ENCODE assay signal across 21 cellular contexts in the genomic region with DNA sequence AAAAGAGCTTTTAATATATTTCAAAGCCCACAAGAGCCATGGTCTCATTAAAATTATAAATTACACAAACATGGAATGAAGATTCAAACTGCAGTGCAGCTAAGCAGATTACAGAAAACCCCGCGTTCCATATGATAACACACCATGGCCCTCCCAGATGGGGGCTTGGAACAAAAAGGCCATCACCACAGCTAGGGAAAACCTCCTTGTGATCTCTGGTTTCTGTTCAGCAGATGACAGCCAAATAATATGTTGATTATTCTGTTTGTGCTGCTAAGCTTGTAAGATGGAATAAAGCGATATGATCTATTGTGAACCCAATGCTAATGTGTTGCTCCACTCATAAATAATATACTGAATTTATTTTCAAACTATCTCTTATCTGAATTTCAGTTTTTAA. TPM values are rescaled to one million over a fixed set of nuclear protein-coding genes. Genes with fewer than 3 reads are reported as not detected.
DNase-seq lines count a peak whose midpoint lies in the region; ATAC-seq and TF ChIP-seq lines count a peak whose summit lies in the region.
"Had no signal": no experiment of that assay in that cellular context is flagged by ENCODE, and none has a peak within 500 bp of the region (broad histone marks: within the 10 kb centered on the region; RNA-seq: fewer than 3 reads in every experiment).

No MANE protein-coding gene starts in this region.

- peaks cover 24% of the 10 kb centered on the region for H3K79me2 ChIP-seq in neural cell (replicated peaks; ENCODE audit: insufficient read depth, low read length)

- H3K4me1 ChIP-seq in effector memory CD4-positive, alpha-beta T cell (ENCODE audit: control insufficient read depth, insufficient read depth, low read length, poor library complexity, severe bottlenecking) = no peaks in the 10 kb centered on the region
- H3K4me1 ChIP-seq: A549; BLaER1 treated with 17β-estradiol and CSF1 and Interleukin-3, amounts not matched to agents 10 nM and 100 nM; SJCRH30 had no signal

- no peak for ATAC-seq in SK-N-SH treated with all-trans-retinoic acid at 6 μM for 48 hours
- ATAC-seq: A549; CD8-positive, alpha-beta T cell; Panc1 had no signal

- no peaks in the 10 kb centered on the region for H3K9me2 ChIP-seq in neural cell (ENCODE audit: insufficient read depth, low read length)

- peak; percentile 17 for DNase-seq in NCI-H2171 treated with DMSO at 0.1 percent for 48 hours (lab: John Stamatoyannopoulos, UW)
- DNase-seq in NCI-H2171 (lab: John Stamatoyannopoulos, UW) = no peak
- peak; percentile 10 for DNase-seq in NCI-H524 treated with DMSO at 0.1 percent for 48 hours (lab: John Stamatoyannopoulos, UW)
- DNase-seq in effector CD4-positive, alpha-beta T cell = no peak
- DNase-seq in effector memory CD4-positive, alpha-beta T cell = no peak
- DNase-seq in stimulated activated CD4-positive, alpha-beta T cell treated with anti-CD3 and anti-CD28 coated beads, Interleukin-2, amount 100 ng/mL, for 24 hours = no peak
- DNase-seq: Calu3; CD8-positive, alpha-beta T cell; DMS79 treated with DMSO at 0.1 percent for 48 hours; H7; IMR-90; NCI-H1417 treated with DMSO at 0.1 percent for 48 hours; NCI-H2029 treated with DMSO at 0.1 percent for 48 hours; SJCRH30; SW 1271 had no signal

- H3K9me3 ChIP-seq in neural cell (ENCODE audit: low read length) = no peaks in the 10 kb centered on the region
- H3K9me3 ChIP-seq in effector memory CD4-positive, alpha-beta T cell (ENCODE audit: control insufficient read depth, low read length) = no peaks in the 10 kb centered on the region
- H3K9me3 ChIP-seq: A549; BLaER1 treated with 17β-estradiol and CSF1 and Interleukin-3, amounts not matched to agents 10 nM and 100 nM; SJCRH30 had no signal

- TF ChIP-seq EP300 in neural cell (conservative IDR thresholded peaks at IDR 0.05; ENCODE audit: poor library complexity, severe bottlenecking) = peak; percentile 17

- no peak overlapping the region for H2AFZ ChIP-seq in neural cell (ENCODE audit: low read depth, low read length)

- H3K27me3 ChIP-seq in neural cell (ENCODE audit: insufficient read depth, low read depth, low read length) = no peaks in the 10 kb centered on the region
- H3K27me3 ChIP-seq in effector memory CD4-positive, alpha-beta T cell (replicated peaks; ENCODE audit: control insufficient read depth, insufficient read depth, low read length, poor library complexity, severe bottlenecking) = no peaks in the 10 kb centered on the region
- H3K27me3 ChIP-seq: BLaER1 treated with 17β-estradiol and CSF1 and Interleukin-3, amounts not matched to agents 10 nM and 100 nM; SJCRH30 had no signal

- H3F3A ChIP-seq in neural cell (ENCODE audit: insufficient read depth, low read length, poor library complexity, severe bottlenecking) = no peaks in the 10 kb centered on the region

- TF ChIP-seq CTCF in neural cell (IDR thresholded peaks at IDR 0.05; ENCODE audit: poor library complexity, severe bottlenecking) = no peak

- H3K27ac ChIP-seq in neural cell (ENCODE audit: low read length) = peak overlapping the region; percentile 16
- H3K27ac ChIP-seq in effector memory CD4-positive, alpha-beta T cell (ENCODE audit: insufficient read depth, low read length, poor library complexity, severe bottlenecking) = no peak overlapping the region
- H3K27ac ChIP-seq: A549; BLaER1 treated with 17β-estradiol and CSF1 and Interleukin-3, amounts not matched to agents 10 nM and 100 nM; HL-60; SJCRH30 had no signal

- no peak for TF ChIP-seq RAD21 in neural cell (conservative IDR thresholded peaks at IDR 0.05)

- no peaks in the 10 kb centered on the region for H4K20me1 ChIP-seq in neural cell (ENCODE audit: insufficient read depth)
- H4K20me1 ChIP-seq: BLaER1 treated with 17β-estradiol and CSF1 and Interleukin-3, amounts not matched to agents 10 nM and 100 nM had no signal

- peak overlapping the region; percentile 18 for H3K9ac ChIP-seq in neural cell (ENCODE audit: low read length)
- H3K9ac ChIP-seq: BLaER1 treated with 17β-estradiol and CSF1 and Interleukin-3, amounts not matched to agents 10 nM and 100 nM had no signal

- H3K4me2 ChIP-seq in neural cell (ENCODE audit: low read length) = peak overlapping the region; percentile 32
- H3K4me2 ChIP-seq: A549; BLaER1 treated with 17β-estradiol and CSF1 and Interleukin-3, amounts not matched to agents 10 nM and 100 nM had no signal

- H3K36me3 ChIP-seq in neural cell (ENCODE audit: insufficient read depth, low read length) = no peaks in the 10 kb centered on the region
- no peaks in the 10 kb centered on the region for H3K36me3 ChIP-seq in effector memory CD4-positive, alpha-beta T cell (ENCODE audit: control insufficient read depth, insufficient read depth, low read length)
- H3K36me3 ChIP-seq: SJCRH30 had no signal

- H3K4me3 ChIP-seq in neural cell (ENCODE audit: low read length) = peak overlapping the region; percentile 29
- no peak overlapping the region for H3K4me3 ChIP-seq in effector memory CD4-positive, alpha-beta T cell (ENCODE audit: insufficient read depth, low read depth, low read length, poor library complexity, severe bottlenecking)
- H3K4me3 ChIP-seq: A549; BLaER1 treated with 17β-estradiol and CSF1 and Interleukin-3, amounts not matched to agents 10 nM and 100 nM; SJCRH30 had no signal

TF ChIP-seq in SK-N-SH treated with all-trans-retinoic acid at 6 μM for 48 hours, 23 proteins besides CTCF, POLR2A, EP300 and RAD21:
- TF ChIP-seq TCF4 (CRISPR knock-in tag; IDR thresholded peaks at IDR 0.05; ENCODE audit: borderline replicate concordance) = peak; percentile 73
- TF ChIP-seq ZC3H10 (CRISPR knock-in tag; IDR thresholded peaks at IDR 0.05) = no peak

TF ChIP-seq in neural cell, 6 proteins besides CTCF, POLR2A, EP300 and RAD21:
- TF ChIP-seq, protein P1, sequence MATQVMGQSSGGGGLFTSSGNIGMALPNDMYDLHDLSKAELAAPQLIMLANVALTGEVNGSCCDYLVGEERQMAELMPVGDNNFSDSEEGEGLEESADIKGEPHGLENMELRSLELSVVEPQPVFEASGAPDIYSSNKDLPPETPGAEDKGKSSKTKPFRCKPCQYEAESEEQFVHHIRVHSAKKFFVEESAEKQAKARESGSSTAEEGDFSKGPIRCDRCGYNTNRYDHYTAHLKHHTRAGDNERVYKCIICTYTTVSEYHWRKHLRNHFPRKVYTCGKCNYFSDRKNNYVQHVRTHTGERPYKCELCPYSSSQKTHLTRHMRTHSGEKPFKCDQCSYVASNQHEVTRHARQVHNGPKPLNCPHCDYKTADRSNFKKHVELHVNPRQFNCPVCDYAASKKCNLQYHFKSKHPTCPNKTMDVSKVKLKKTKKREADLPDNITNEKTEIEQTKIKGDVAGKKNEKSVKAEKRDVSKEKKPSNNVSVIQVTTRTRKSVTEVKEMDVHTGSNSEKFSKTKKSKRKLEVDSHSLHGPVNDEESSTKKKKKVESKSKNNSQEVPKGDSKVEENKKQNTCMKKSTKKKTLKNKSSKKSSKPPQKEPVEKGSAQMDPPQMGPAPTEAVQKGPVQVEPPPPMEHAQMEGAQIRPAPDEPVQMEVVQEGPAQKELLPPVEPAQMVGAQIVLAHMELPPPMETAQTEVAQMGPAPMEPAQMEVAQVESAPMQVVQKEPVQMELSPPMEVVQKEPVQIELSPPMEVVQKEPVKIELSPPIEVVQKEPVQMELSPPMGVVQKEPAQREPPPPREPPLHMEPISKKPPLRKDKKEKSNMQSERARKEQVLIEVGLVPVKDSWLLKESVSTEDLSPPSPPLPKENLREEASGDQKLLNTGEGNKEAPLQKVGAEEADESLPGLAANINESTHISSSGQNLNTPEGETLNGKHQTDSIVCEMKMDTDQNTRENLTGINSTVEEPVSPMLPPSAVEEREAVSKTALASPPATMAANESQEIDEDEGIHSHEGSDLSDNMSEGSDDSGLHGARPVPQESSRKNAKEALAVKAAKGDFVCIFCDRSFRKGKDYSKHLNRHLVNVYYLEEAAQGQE (IDR thresholded peaks at IDR 0.05; ENCODE audit: borderline replicate concordance) = no peak
- peak; percentile 9 for TF ChIP-seq POLR2AphosphoS5 (IDR thresholded peaks at IDR 0.05)
- TF ChIP-seq EZH2 (IDR thresholded peaks at IDR 0.05; ENCODE audit: borderline replicate concordance, insufficient read depth, low read length, poor library complexity, severe bottlenecking) = no peak

RNA-seq across cellular contexts. Expression of gene IMMP1L, which starts 28.5 kb away (rescaled TPM):
- polyA plus RNA-seq in neural cell = 283 and 386 TPM in 2 replicates
- 48.2 and 65.2 TPM in 2 replicates for polyA minus RNA-seq in neural cell

RNA-seq across cellular contexts. Expression of gene ELP4, which starts 28.6 kb away (rescaled TPM):
- polyA plus RNA-seq in neural cell = 21.6 and 30.4 TPM in 2 replicates
- 72.6 and 74.2 TPM in 2 replicates for polyA minus RNA-seq in neural cell

Comparison
In these comparisons a context has a peak if more than half of its experiments do, and no peak if none do; other contexts are left out.
1. DNase-seq: peak in NCI-H2171 treated with DMSO at 0.1 percent for 48 hours (single experiment) and NCI-H524 treated with DMSO at 0.1 percent for 48 hours (single experiment); none in NCI-H2171 (single experiment), effector CD4-positive, alpha-beta T cell (single experiment), effector memory CD4-positive, alpha-beta T cell (0 of 3) and stimulated activated CD4-positive, alpha-beta T cell treated with anti-CD3 and anti-CD28 coated beads, Interleukin-2, amount 100 ng/mL, for 24 hours (0 of 2).